Comparison of ENCODE assay signal across 26 cellular contexts in the genomic region with DNA sequence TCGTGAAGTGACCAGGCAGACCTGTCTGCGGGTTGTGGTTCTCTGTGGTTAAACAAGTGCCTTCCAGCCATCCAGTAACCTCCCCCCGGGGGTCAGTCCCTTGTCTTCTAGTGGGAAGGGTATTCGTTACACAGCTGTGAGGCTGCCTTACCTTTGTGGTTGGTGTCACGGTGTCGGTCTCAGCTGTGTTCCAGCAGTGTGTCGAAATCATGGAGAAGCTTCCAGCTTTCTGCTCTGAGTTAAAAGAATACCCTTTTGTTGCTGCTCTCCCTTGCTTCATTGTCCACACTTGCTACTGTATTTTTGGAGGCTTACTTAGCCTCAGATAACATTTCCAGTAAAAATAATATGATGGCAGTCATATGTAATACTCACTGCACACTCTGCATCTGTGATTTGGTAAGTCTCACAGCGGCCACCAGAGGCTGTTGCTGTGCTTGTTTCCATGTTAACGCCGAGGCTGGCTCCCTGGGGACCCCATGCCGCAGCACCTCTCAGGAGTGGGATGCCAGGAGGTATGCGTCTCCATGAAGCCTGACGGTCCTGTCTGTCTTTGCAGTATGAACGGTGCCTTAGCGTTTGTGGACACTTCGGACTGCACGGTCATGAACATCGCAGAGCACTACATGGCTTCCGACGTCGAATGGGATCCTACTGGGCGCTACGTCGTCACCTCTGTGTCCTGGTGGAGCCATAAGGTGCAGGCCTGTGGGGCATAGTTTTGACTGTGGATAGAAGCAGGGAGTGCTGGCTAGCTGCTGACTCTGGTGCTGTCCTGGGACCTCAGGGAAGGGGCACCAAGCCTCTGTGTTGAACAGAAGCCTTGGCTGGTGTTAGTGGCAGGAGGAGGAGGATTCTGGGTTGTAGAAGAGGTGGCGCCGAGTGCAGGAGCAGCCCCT. TPM values are rescaled to one million over a fixed set of nuclear protein-coding genes. Genes with fewer than 3 reads are reported as not detected.
DNase-seq lines count a peak whose midpoint lies in the region; ATAC-seq, FAIRE-seq and TF ChIP-seq lines count a peak whose summit lies in the region.
"Had no signal": no experiment of that assay in that cellular context is flagged by ENCODE, and none has a peak within 500 bp of the region (broad histone marks: within the 10 kb centered on the region; RNA-seq: fewer than 3 reads in every experiment).

No MANE protein-coding gene starts in this region.

- peak overlapping the region; percentile 89 for H3K27ac Mint-ChIP-seq in nephron progenitor cell

- WGBS in body of pancreas, 2 donors: 74 to 81% methylated on average over 21 to 26 of the region's 26 CpGs
- 89% methylated on average over 26 of the region's 26 CpGs for WGBS in lower leg skin, 2 donors

- H3K9me3 ChIP-seq in BE2C (no peaks in the 10 kb centered on the region), body of pancreas (no peaks in the 10 kb centered on the region)
- H3K9me3 ChIP-seq: adrenal gland, BLaER1, colonic mucosa, HAP-1, prostate gland, transverse colon had no signal

- H3K36me3 Mint-ChIP-seq in nephron progenitor cell (ENCODE audit: low read depth): peaks cover 73% of the 10 kb centered on the region

- peak; percentile 33 for TF ChIP-seq CTCF in BE2C (IDR thresholded peaks at IDR 0.05; ENCODE audit: low read depth, low read length)
- TF ChIP-seq CTCF in NB4 (IDR thresholded peaks at IDR 0.05; ENCODE audit: low read depth, low read length): no peak
- peak in 1 of 7 experiments; percentile 16 for TF ChIP-seq CTCF in body of pancreas (IDR thresholded peaks at IDR 0.05)
- no peak for TF ChIP-seq CTCF in nephron progenitor cell (IDR thresholded peaks at IDR 0.05)
- TF ChIP-seq CTCF in lower leg skin (IDR thresholded peaks at IDR 0.05): no peak

- no peak for ATAC-seq in body of pancreas
- ATAC-seq: foreskin keratinocyte had no signal

- H3K27ac ChIP-seq in body of pancreas: peak overlapping the region in 3 of 4 donors; percentile 74 to 83 (median 80)
- H3K27ac ChIP-seq: adrenal gland, BLaER1, colonic mucosa, foreskin keratinocyte, prostate gland, SK-N-MC, transverse colon had no signal

- intact Hi-C loops in body of pancreas (cut with DNase I): no loop called here
- intact Hi-C loops in lower leg skin (cut with DNase I; ENCODE audit: low total_unique reads): no loop called here

- peak; percentile 13 for TF ChIP-seq POLR2A in NB4 (IDR thresholded peaks at IDR 0.05; ENCODE audit: extremely low read depth, insufficient read length)
- TF ChIP-seq POLR2A in body of pancreas (IDR thresholded peaks at IDR 0.05): no peak
- TF ChIP-seq POLR2A in lower leg skin (IDR thresholded peaks at IDR 0.05): no peak
- no peak for TF ChIP-seq POLR2A in GM12892 (IDR thresholded peaks at IDR 0.05; ENCODE audit: low read depth, low read length)

- H3K27me3 ChIP-seq in BE2C (no peaks in the 10 kb centered on the region), body of pancreas (no peaks in the 10 kb centered on the region)
- H3K27me3 ChIP-seq: adrenal gland, BLaER1, colonic mucosa, foreskin keratinocyte, transverse colon had no signal

- H3K4me3 ChIP-seq in BE2C (ENCODE audit: low read depth, low read length) (no peak overlapping the region), NB4 (ENCODE audit: low read depth, low read length) (no peak overlapping the region), body of pancreas (no peak overlapping the region), lower leg skin (ENCODE audit: low read depth, poor library complexity, severe bottlenecking) (no peak overlapping the region)
- H3K4me3 ChIP-seq: adrenal gland, BLaER1, colonic mucosa, HAP-1, prostate gland, SK-N-MC, transverse colon had no signal

- no peaks in the 10 kb centered on the region for H3K27me3 Mint-ChIP-seq in nephron progenitor cell (ENCODE audit: low read depth, poor library complexity)

- H3K36me3 ChIP-seq in BE2C (peaks cover 88% of the 10 kb centered on the region), body of pancreas (replicated peaks in 1 of 2; ENCODE audit: insufficient read depth in 1 of 2, low read depth in 2 of 2) (peaks cover 0 to 58% of the 10 kb centered on the region in 2 donors)

- H3K4me1 ChIP-seq in BE2C (no peaks in the 10 kb centered on the region), body of pancreas (peaks cover 40% of the 10 kb centered on the region)
- H3K4me1 ChIP-seq: colonic mucosa, foreskin keratinocyte, HAP-1, prostate gland, transverse colon had no signal

- DNase-seq in BE2C (peak; percentile 42), NB4 (ENCODE audit: low read depth) (no peak), body of pancreas (peak in 1 of 4 donors; percentile 17), nephron progenitor cell (no peak), lower leg skin (ENCODE audit: low spot score in 2 of 2) (no peak), NCI-H226 (no peak), GM12892 (ENCODE audit: insufficient read length) (no peak)
- DNase-seq in stimulated activated naive CD4-positive, alpha-beta T cell treated with Interleukin-2 at 50 U/mL for 16 hours (lab: John Stamatoyannopoulos, UW): no peak
- DNase-seq: activated CD4-positive, CD25-positive, alpha-beta regulatory T cell treated with anti-CD3 and anti-CD28 coated beads, Interleukin-2, amount 50 U/mL, for 72 hours; activated gamma-delta T cell treated with Interleukin-2 at 50 U/mL for 16 hours; adrenal gland; colonic mucosa; COR-L47; effector memory CD4-positive, alpha-beta T cell; foreskin keratinocyte; GDM1; mammary epithelial cell; NCI-H1105 treated with DMSO at 0.1 percent for 48 hours; NCI-H1930; transverse colon had no signal

- no peak overlapping the region for H3K4me3 Mint-ChIP-seq in nephron progenitor cell

- H3K9me3 Mint-ChIP-seq in nephron progenitor cell: no peaks in the 10 kb centered on the region

- no peak for FAIRE-seq in GM12892 (lab: Jason Lieb, UNC)
- FAIRE-seq: GM19239, TTC549 had no signal

- no peaks in the 10 kb centered on the region for H3K4me1 Mint-ChIP-seq in nephron progenitor cell

RNA-seq across cellular contexts. Expression of gene EIF3B, which starts 20.5 kb away (rescaled TPM):
- polyA plus RNA-seq in BE2C (2012; ENCODE audit: insufficient read depth, insufficient read length, low read depth): 422 TPM
- total RNA-seq in body of pancreas (100 to 1,000 TPM in 1 of 2 donors, 10 to 100 TPM in 1; 87.2 to 232 TPM), lower leg skin (100 to 1,000 TPM; 121 to 165 (median 150) TPM)
- polyA plus RNA-seq in GM12892 (2012; ENCODE audit: missing spikeins): 131 TPM

RNA-seq across cellular contexts. Expression of gene CHST12, which starts 28.3 kb away (rescaled TPM):
- 32.0 TPM for polyA plus RNA-seq in BE2C (2012; ENCODE audit: insufficient read depth, insufficient read length, low read depth)
- 10 to 100 TPM in 1 of 2 donors, 1 to 10 TPM in 1; 4.7 to 11.2 TPM for total RNA-seq in body of pancreas
- 10 to 100 TPM; 23.7 to 34.3 (median 26.8) TPM for total RNA-seq in lower leg skin
- 1.4 TPM for polyA plus RNA-seq in GM12892 (2012; ENCODE audit: missing spikeins)
